2 cellular contexts compared by ENCODE assay signal in the genomic region with DNA sequence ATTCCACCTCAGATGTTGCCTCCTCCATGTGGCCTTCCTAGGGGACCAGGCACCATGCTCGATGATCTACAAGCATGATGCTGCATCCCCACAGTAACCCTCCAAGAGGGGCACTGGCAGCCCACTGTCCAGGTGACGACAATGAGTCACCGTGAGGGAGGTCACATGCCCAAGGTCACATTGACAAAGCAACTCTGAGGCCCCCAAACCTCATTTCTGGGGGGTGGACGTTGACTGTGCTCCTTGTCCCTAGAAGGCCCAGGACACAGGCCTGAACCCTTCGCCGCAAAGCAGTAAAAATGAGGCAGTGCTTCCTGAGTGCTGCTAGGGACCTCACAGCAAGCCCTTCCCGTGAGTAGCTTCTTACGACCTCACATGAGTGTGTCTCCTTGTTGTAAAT.
TF ChIP-seq lines count a peak whose summit lies in the region.

No MANE protein-coding gene starts in this region.

TF ChIP-seq in IMR-90, 13 proteins besides CTCF, POLR2A, EP300 and RAD21:
- TF ChIP-seq MAFK (IDR thresholded peaks at IDR 0.05; ENCODE audit: low read depth, low read length) (no peak), CHD1 (IDR thresholded peaks at IDR 0.05; ENCODE audit: low read depth, low read length) (no peak), CEBPB (IDR thresholded peaks at IDR 0.05; ENCODE audit: low read depth, low read length) (no peak), SMC3 (IDR thresholded peaks at IDR 0.05; ENCODE audit: low read depth, low read length) (no peak), RFX5 (IDR thresholded peaks at IDR 0.05; ENCODE audit: low read depth, low read length) (no peak), RCOR1 (IDR thresholded peaks at IDR 0.05; ENCODE audit: insufficient replicate concordance, low read length) (no peak), NFE2L2 (IDR thresholded peaks at IDR 0.05; ENCODE audit: low read depth, low read length) (no peak), BHLHE40 (IDR thresholded peaks at IDR 0.05; ENCODE audit: low read depth, low read length) (no peak), MAZ (IDR thresholded peaks at IDR 0.05; ENCODE audit: borderline replicate concordance, low read depth, low read length) (no peak)
- TF ChIP-seq, protein P1, sequence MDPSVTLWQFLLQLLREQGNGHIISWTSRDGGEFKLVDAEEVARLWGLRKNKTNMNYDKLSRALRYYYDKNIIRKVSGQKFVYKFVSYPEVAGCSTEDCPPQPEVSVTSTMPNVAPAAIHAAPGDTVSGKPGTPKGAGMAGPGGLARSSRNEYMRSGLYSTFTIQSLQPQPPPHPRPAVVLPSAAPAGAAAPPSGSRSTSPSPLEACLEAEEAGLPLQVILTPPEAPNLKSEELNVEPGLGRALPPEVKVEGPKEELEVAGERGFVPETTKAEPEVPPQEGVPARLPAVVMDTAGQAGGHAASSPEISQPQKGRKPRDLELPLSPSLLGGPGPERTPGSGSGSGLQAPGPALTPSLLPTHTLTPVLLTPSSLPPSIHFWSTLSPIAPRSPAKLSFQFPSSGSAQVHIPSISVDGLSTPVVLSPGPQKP (IDR thresholded peaks at IDR 0.05; ENCODE audit: borderline replicate concordance, low read depth, low read length), result no peak
- TF ChIP-seq, protein P2, sequence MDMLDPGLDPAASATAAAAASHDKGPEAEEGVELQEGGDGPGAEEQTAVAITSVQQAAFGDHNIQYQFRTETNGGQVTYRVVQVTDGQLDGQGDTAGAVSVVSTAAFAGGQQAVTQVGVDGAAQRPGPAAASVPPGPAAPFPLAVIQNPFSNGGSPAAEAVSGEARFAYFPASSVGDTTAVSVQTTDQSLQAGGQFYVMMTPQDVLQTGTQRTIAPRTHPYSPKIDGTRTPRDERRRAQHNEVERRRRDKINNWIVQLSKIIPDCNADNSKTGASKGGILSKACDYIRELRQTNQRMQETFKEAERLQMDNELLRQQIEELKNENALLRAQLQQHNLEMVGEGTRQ (IDR thresholded peaks at IDR 0.05; ENCODE audit: low read depth, low read length), result no peak

TF ChIP-seq in H1, 55 proteins besides CTCF, POLR2A, EP300 and RAD21:
- no peak for TF ChIP-seq TAF7 (optimal IDR thresholded peaks at IDR 0.05; ENCODE audit: borderline replicate concordance, low read depth, low read length)
- TF ChIP-seq CBX8 (IDR thresholded peaks at IDR 0.05; ENCODE audit: borderline replicate concordance, low read depth, low read length), result no peak
- TF ChIP-seq GABPA (IDR thresholded peaks at IDR 0.05; ENCODE audit: borderline replicate concordance, insufficient read depth, low read length), result no peak
- TF ChIP-seq RFX5 (IDR thresholded peaks at IDR 0.05; ENCODE audit: borderline replicate concordance, low read depth, low read length), result no peak
- TF ChIP-seq BACH1 (IDR thresholded peaks at IDR 0.05; ENCODE audit: low read length), result no peak
- no peak for TF ChIP-seq SP1 (IDR thresholded peaks at IDR 0.05; ENCODE audit: low read depth, low read length)
- TF ChIP-seq, protein P3, sequence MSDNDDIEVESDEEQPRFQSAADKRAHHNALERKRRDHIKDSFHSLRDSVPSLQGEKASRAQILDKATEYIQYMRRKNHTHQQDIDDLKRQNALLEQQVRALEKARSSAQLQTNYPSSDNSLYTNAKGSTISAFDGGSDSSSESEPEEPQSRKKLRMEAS (IDR thresholded peaks at IDR 0.05), result no peak
- no peak for TF ChIP-seq JUN (IDR thresholded peaks at IDR 0.05; ENCODE audit: low read depth, low read length)
- no peak for TF ChIP-seq BRCA1 (IDR thresholded peaks at IDR 0.05; ENCODE audit: low read depth, low read length)
- TF ChIP-seq SP4 (IDR thresholded peaks at IDR 0.05; ENCODE audit: low read length), result no peak
- TF ChIP-seq SIN3A (conservative IDR thresholded peaks at IDR 0.05 in 1 of 2, IDR thresholded peaks at IDR 0.05 in 1 of 2; ENCODE audit: low read depth in 1 of 2, low read length in 2 of 2), result no peak
- TF ChIP-seq EGR1 (IDR thresholded peaks at IDR 0.05; ENCODE audit: borderline replicate concordance, low read depth, low read length), result no peak
- TF ChIP-seq, protein P4, sequence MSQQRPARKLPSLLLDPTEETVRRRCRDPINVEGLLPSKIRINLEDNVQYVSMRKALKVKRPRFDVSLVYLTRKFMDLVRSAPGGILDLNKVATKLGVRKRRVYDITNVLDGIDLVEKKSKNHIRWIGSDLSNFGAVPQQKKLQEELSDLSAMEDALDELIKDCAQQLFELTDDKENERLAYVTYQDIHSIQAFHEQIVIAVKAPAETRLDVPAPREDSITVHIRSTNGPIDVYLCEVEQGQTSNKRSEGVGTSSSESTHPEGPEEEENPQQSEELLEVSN (IDR thresholded peaks at IDR 0.05), result no peak
- TF ChIP-seq POLR2AphosphoS5 (IDR thresholded peaks at IDR 0.05; ENCODE audit: low read depth, low read length), result no peak
- no peak for TF ChIP-seq KDM1A (IDR thresholded peaks at IDR 0.05; ENCODE audit: borderline replicate concordance, low read length)
- no peak for TF ChIP-seq NRF1 (IDR thresholded peaks at IDR 0.05; ENCODE audit: low read depth, low read length)
- no peak for TF ChIP-seq KDM5A (IDR thresholded peaks at IDR 0.05; ENCODE audit: low read length)
- no peak for TF ChIP-seq EZH2 (IDR thresholded peaks at IDR 0.05; ENCODE audit: low read depth, low read length, severe bottlenecking)
- no peak for TF ChIP-seq PHF8 (conservative IDR thresholded peaks at IDR 0.05; ENCODE audit: low read depth, low read length)
- no peak for TF ChIP-seq FOSL1 (IDR thresholded peaks at IDR 0.05; ENCODE audit: insufficient read depth, low read depth, low read length)
